12 cellular contexts compared by ENCODE assay signal in the genomic region with DNA sequence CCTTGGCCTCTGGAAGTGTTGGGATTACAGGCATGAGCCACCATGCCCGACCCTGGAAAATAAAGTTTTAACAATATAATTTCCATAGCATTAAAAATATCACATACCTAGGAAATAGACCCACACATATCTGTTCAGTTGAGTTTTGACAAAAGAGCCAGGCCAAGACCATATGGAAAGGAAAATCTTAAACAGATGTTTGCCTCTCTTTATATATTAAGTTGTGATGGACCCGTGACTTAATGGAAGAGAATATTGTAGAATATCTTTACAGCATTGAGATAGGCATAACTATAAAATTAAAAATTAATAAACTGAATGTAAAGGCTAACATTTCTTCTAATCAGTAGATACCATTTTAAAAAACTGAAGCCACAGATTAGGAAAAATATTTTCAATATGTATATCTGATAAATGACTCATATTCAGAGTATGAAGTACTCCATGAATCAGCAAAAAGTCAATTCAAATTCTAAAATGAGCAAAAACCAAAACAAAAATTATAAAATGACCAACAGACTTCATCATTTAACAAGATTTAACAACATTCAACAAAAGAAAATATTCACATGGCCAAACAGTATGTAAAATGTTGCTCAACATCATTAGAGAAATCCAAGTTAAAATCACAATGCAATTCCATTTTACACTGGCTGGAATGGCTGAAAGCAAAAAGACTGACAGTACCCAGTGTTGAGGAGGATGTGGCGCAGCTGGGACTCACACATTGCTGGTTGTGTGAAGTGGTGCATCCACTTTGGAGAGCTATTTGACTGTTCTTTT. TPM values are rescaled to one million over a fixed set of nuclear protein-coding genes. Genes with fewer than 3 reads are reported as not detected.
DNase-seq lines count a peak whose midpoint lies in the region; ATAC-seq, FAIRE-seq and TF ChIP-seq lines count a peak whose summit lies in the region.
"Had no signal": no experiment of that assay in that cellular context is flagged by ENCODE, and none has a peak within 500 bp of the region (broad histone marks: within the 10 kb centered on the region; RNA-seq: fewer than 3 reads in every experiment).

No MANE protein-coding gene starts in this region.

- peak overlapping the region; percentile 75 for H3K27ac ChIP-seq in PC-3 (ENCODE audit: low read length)
- H3K27ac ChIP-seq in GM12878 (ENCODE audit: control insufficient read depth, insufficient read depth), result no peak overlapping the region
- H3K27ac ChIP-seq in osteoblast (ENCODE audit: low read depth, low read length), result peak overlapping the region; percentile 78
- H3K27ac ChIP-seq: right atrium auricular region had no signal

- no peak for TF ChIP-seq EP300 in GM12878 (IDR thresholded peaks at IDR 0.05; ENCODE audit: borderline replicate concordance in 1 of 2, control insufficient read depth in 1 of 2, low read depth in 2 of 2, low read length in 2 of 2)

- no peaks in the 10 kb centered on the region for H4K20me1 ChIP-seq in PC-3 (ENCODE audit: low read length)
- no peaks in the 10 kb centered on the region for H4K20me1 ChIP-seq in GM12878 (ENCODE audit: control insufficient read depth, insufficient read depth)
- H4K20me1 ChIP-seq in osteoblast (ENCODE audit: insufficient read depth, low read length), result no peaks in the 10 kb centered on the region

- H3K4me2 ChIP-seq in PC-3 (ENCODE audit: low read length), result 0 out of 2 replicates have a peak overlapping the region, but pooled peaks have one; percentile 31
- no peak overlapping the region for H3K4me2 ChIP-seq in GM12878 (ENCODE audit: control insufficient read depth, insufficient read depth)
- H3K4me2 ChIP-seq in osteoblast (ENCODE audit: insufficient read depth, low read length), result peak overlapping the region; percentile 24

- no peak for TF ChIP-seq POLR2A in GM12878 (IDR thresholded peaks at IDR 0.05; ENCODE audit: low read depth, low read length)

- H3K9me3 ChIP-seq in PC-3 (ENCODE audit: low read length), result no peaks in the 10 kb centered on the region
- no peaks in the 10 kb centered on the region for H3K9me3 ChIP-seq in GM12878 (replicated peaks; ENCODE audit: control insufficient read depth, insufficient read depth, low read length)
- no peaks in the 10 kb centered on the region for H3K9me3 ChIP-seq in osteoblast (ENCODE audit: low read depth, low read length)
- H3K9me3 ChIP-seq: right atrium auricular region had no signal

- H3K36me3 Mint-ChIP-seq in activated T-cell treated with anti-CD3 and anti-CD28 coated beads, Interleukin-2, amount 50 U/mL, for 72 hours (ENCODE audit: insufficient read depth in 2 of 2), result no peaks in the 10 kb centered on the region

- H3K36me3 ChIP-seq in PC-3 (ENCODE audit: low read depth, low read length) (no peaks in the 10 kb centered on the region), GM12878 (ENCODE audit: control insufficient read depth in 2 of 2, insufficient read depth in 2 of 2, low read length in 1 of 2) (no peaks in the 10 kb centered on the region), osteoblast (ENCODE audit: insufficient read depth, low read length) (no peaks in the 10 kb centered on the region)
- H3K36me3 ChIP-seq: right atrium auricular region had no signal

- no peak for FAIRE-seq in GM12878 (lab: Jason Lieb, UNC)

- H3K27me3 Mint-ChIP-seq in activated T-cell treated with anti-CD3 and anti-CD28 coated beads, Interleukin-2, amount 50 U/mL, for 72 hours (ENCODE audit: low read depth), result peaks cover 5% of the 10 kb centered on the region

- POLR2A ChIA-PET in PC-3 (lab: Charles Lee; ENCODE audit: unreplicated experiment), result interaction anchor here (0.6 kb wide), 1 partner anchor 399 kb away, joined by 13 read pairs; no protein-coding TSS in a partner anchor
- POLR2A ChIA-PET in GM12878 (lab: Charles Lee), result interaction anchor here (0.6 kb wide), 1 partner anchor 435 kb away, joined by 4 read pairs; no protein-coding TSS in a partner anchor

- RAD21 ChIA-PET in GM12878 (lab: Charles Lee; ENCODE audit: unreplicated experiment), result interaction anchor here (0.6 kb wide), 3 partner anchors 10 to 302 kb away, joined by 3 to 4 read pairs (median 3); no protein-coding TSS in a partner anchor

- H2AFZ ChIP-seq in PC-3 (ENCODE audit: low read length), result peak overlapping the region; percentile 68
- no peak overlapping the region for H2AFZ ChIP-seq in GM12878 (ENCODE audit: control insufficient read depth, low read depth, low read length)
- no peak overlapping the region for H2AFZ ChIP-seq in osteoblast (ENCODE audit: low read length)

- H3K27me3 ChIP-seq in PC-3 (ENCODE audit: low read length) (no peaks in the 10 kb centered on the region), GM12878 (replicated peaks in 1 of 2; ENCODE audit: control insufficient read depth in 2 of 2, insufficient read depth in 2 of 2, low read length in 1 of 2) (no peaks in the 10 kb centered on the region), osteoblast (ENCODE audit: insufficient read depth, low read length) (no peaks in the 10 kb centered on the region)
- H3K27me3 ChIP-seq: right atrium auricular region had no signal

- H3K4me3 Mint-ChIP-seq in activated T-cell treated with anti-CD3 and anti-CD28 coated beads, Interleukin-2, amount 50 U/mL, for 72 hours, result peak overlapping the region in 1 of 2 donors; percentile 21

- in situ Hi-C loops in GM12878 (cut with MboI), result loop anchor here (5.0 kb wide), 1 partner anchor 481 kb away; no protein-coding TSS in a partner anchor

- H3K4me1 ChIP-seq in PC-3 (ENCODE audit: insufficient read depth, low read length) (peaks cover 22% of the 10 kb centered on the region), GM12878 (ENCODE audit: control insufficient read depth, insufficient read depth, low read length) (peaks cover 9% of the 10 kb centered on the region), osteoblast (ENCODE audit: insufficient read depth, low read length) (peaks cover 25% of the 10 kb centered on the region)
- H3K4me1 ChIP-seq: right atrium auricular region had no signal

- WGBS in GM12878 (ENCODE audit: insufficient coverage, insufficient replicate concordance, low lambda C conversion rate, missing lambda C conversion rate), result 92% methylated on average over 3 of the region's 3 CpGs

- H3K9ac ChIP-seq in PC-3 (ENCODE audit: low read length) (no peak overlapping the region; the same call in 1 of the 2 replicates), GM12878 (ENCODE audit: control insufficient read depth, insufficient read depth, low read length) (no peak overlapping the region)

- no peaks in the 10 kb centered on the region for H3K9me3 Mint-ChIP-seq in activated T-cell treated with anti-CD3 and anti-CD28 coated beads, Interleukin-2, amount 50 U/mL, for 72 hours

- no TSS peak for BruUV-seq in PC-3 (replicated peaks; lab: Mats Ljungman, UMichigan)
- no TSS peak for BruUV-seq in GM12878 (replicated peaks; lab: Mats Ljungman, UMichigan)

- TF ChIP-seq CTCF in PC-3 (conservative IDR thresholded peaks at IDR 0.05; ENCODE audit: low read depth, low read length) (no peak), GM12878 (IDR thresholded peaks at IDR 0.05 in 2 of 3, conservative IDR thresholded peaks at IDR 0.05 in 1 of 3; ENCODE audit: control insufficient read depth in 2 of 3, extremely low read depth in 1 of 3, insufficient read depth in 1 of 3, low read depth in 3 of 3, low read length in 3 of 3) (no peak), osteoblast (IDR thresholded peaks at IDR 0.05; ENCODE audit: extremely low read depth, low read depth, low read length) (no peak)

- H3F3A ChIP-seq in PC-3 (ENCODE audit: low read length, unreplicated experiment), result no peaks in the 10 kb centered on the region

- no peaks in the 10 kb centered on the region for H3K9me2 ChIP-seq in PC-3 (replicated peaks; ENCODE audit: low read length)

- peak overlapping the region; percentile 12 for H3K27ac Mint-ChIP-seq in activated T-cell treated with anti-CD3 and anti-CD28 coated beads, Interleukin-2, amount 50 U/mL, for 72 hours

- H3K4me3 ChIP-seq in PC-3 (ENCODE audit: low read length), result no peak overlapping the region
- H3K4me3 ChIP-seq in GM12878, result no peak overlapping the region
- H3K4me3 ChIP-seq in osteoblast (ENCODE audit: insufficient read depth, low read length), result no peak overlapping the region
- H3K4me3 ChIP-seq: right atrium auricular region had no signal

- no peaks in the 10 kb centered on the region for H3K79me2 ChIP-seq in PC-3 (ENCODE audit: low read length)
- no peaks in the 10 kb centered on the region for H3K79me2 ChIP-seq in GM12878 (ENCODE audit: control insufficient read depth, insufficient read depth, low read length)
- H3K79me2 ChIP-seq in osteoblast (ENCODE audit: insufficient read depth, low read length), result no peaks in the 10 kb centered on the region

- SMC1A ChIA-PET in GM12878 (lab: Charles Lee; ENCODE audit: uncharacterized antibody, unreplicated experiment), result interaction anchor here (0.6 to 1.8 kb wide), 3 partner anchors 73 to 578 kb away, joined by 3 to 4 read pairs (median 4); no protein-coding TSS in a partner anchor

- ATAC-seq in activated T-cell treated with anti-CD3 and anti-CD28 coated beads, Interleukin-2, amount 50 U/mL, for 72 hours (replicated peaks in 1 of 2), result peak in 1 of 2 donors; percentile 27
- no peak for ATAC-seq in PC-3
- no peak for ATAC-seq in GM12878

- peak in 1 of 2 donors; percentile 36 for DNase-seq in activated T-cell treated with anti-CD3 and anti-CD28 coated beads, Interleukin-2, amount 50 U/mL, for 72 hours
- no peak for DNase-seq in activated T-cell treated with anti-CD3 and anti-CD28 coated beads, Interleukin-2, amount 50 U/mL, for 1 hour
- DNase-seq in PC-3 (peak; percentile 41), GM12878 (ENCODE audit: low read depth, low spot score) (no peak), osteoblast (ENCODE audit: insufficient read length, low spot score, missing footprints) (peak; percentile 89), cerebellar cortex (ENCODE audit: low spot score) (no peak), NCI-H1092 treated with DMSO at 0.1 percent for 48 hours (lab: John Stamatoyannopoulos, UW) (no peak), NCI-H2029 (lab: John Stamatoyannopoulos, UW) (no peak)
- DNase-seq: activated CD8-positive, alpha-beta memory T cell treated with anti-CD3 and anti-CD28 coated beads for 24 hours; C1 segment of cervical spinal cord; NCI-H1694 had no signal

- intact Hi-C loops in PC-3 (cut with micrococcal nuclease), result no loop called here
- intact Hi-C loops in GM12878 (cut with micrococcal nuclease; ENCODE audit: unreplicated experiment), result loop anchor here (5.0 kb wide), 1 partner anchor 761 kb away; no protein-coding TSS in a partner anchor

- TF ChIP-seq RAD21 in GM12878 (IDR thresholded peaks at IDR 0.05; ENCODE audit: insufficient read depth, low read depth, low read length), result no peak

- CTCF ChIA-PET in PC-3 (lab: Charles Lee) (no interaction called here), GM12878 (lab: Yijun Ruan, JAX) (interaction anchor here (0.6 to 3.6 kb wide), 6 partner anchors 86 to 761 kb away, joined by 3 to 96 read pairs (median 6); no protein-coding TSS in a partner anchor)

- peaks cover 47% of the 10 kb centered on the region for H3K4me1 Mint-ChIP-seq in activated T-cell treated with anti-CD3 and anti-CD28 coated beads, Interleukin-2, amount 50 U/mL, for 72 hours (ENCODE audit: low read depth)

RNA-seq across cellular contexts. Expression of a gene that starts 43.3 kb away (rescaled TPM):
- 10 to 100 TPM; 20.7 to 23.9 TPM for total RNA-seq in activated T-cell treated with anti-CD3 and anti-CD28 coated beads, Interleukin-2, amount 50 U/mL, for 72 hours
- total RNA-seq in PC-3 (2014; rRNA removed) (2.8 and 3.0 TPM in 2 replicates), GM12878 (2014; rRNA removed) (2.9 and 4.5 TPM in 2 replicates), GM12878 (2014; rRNA removed; fragmentation: Illumina TruSeq; extraction: Trizol) (12.5 and 13.0 TPM in 2 replicates), GM12878 (2021) (14.3 and 15.4 TPM in 2 replicates), osteoblast (6.2 and 7.2 TPM in 2 replicates)
- 2.8 TPM in 2 replicates for total RNA-seq in GM12878 (2013; cell fraction: nucleolus; rRNA removed)
- 2.7 TPM for polyA plus RNA-seq in GM12878 (2011; ENCODE audit: low read depth)
- polyA plus RNA-seq in GM12878 (2011; rRNA removed) (14.6 and 29.1 TPM in 2 replicates), GM12878 (2014; fragmentation: Illumina TruSeq; extraction: Trizol) (9.4 and 10.9 TPM in 2 replicates), GM12878 (2014; fragmentation: Nextera tagmentation; extraction: Ambion mirVana) (10 to 100 TPM; 38.0 to 41.9 TPM), GM12878 (2014; rRNA removed) (5.6 and 6.3 TPM in 2 replicates), GM12878 (2016; fragmentation: Nextera tagmentation; extraction: Ambion mirVana) (10 to 100 TPM; 40.0 to 44.3 TPM)
- polyA plus RNA-seq in GM12878 (2011; cell fraction: cytosol; rRNA removed), result 3.2 and 4.5 TPM in 2 replicates
- polyA plus RNA-seq in GM12878 (2011; cell fraction: nucleus; rRNA removed), result 2.4 and 2.8 TPM in 2 replicates
- polyA plus RNA-seq in GM12878 (2012), result 10.3 and 12.4 TPM in 2 replicates
- 1.9 and 2.2 TPM in 2 replicates for polyA minus RNA-seq in GM12878 (2011; rRNA and poly(A)+ RNA removed)
- 0.52 and 1.1 TPM in 2 replicates for polyA minus RNA-seq in GM12878 (2011; cell fraction: cytosol; rRNA and poly(A)+ RNA removed)
- polyA minus RNA-seq in GM12878 (2011; cell fraction: nucleus; rRNA and poly(A)+ RNA removed), result 0.48 and 0.57 TPM in 2 replicates

RNA-seq across cellular contexts. Expression of a gene that starts 43.4 kb away (rescaled TPM):
- 1 to 10 TPM; 6.0 to 8.6 TPM for total RNA-seq in activated T-cell treated with anti-CD3 and anti-CD28 coated beads, Interleukin-2, amount 50 U/mL, for 72 hours
- total RNA-seq in PC-3 (2014; rRNA removed), result 3.9 and 5.0 TPM in 2 replicates
- total RNA-seq in GM12878 (2013; cell fraction: nucleolus; rRNA removed), result 8.0 and 8.3 TPM in 2 replicates
- 2.6 and 3.1 TPM in 2 replicates for total RNA-seq in GM12878 (2014; rRNA removed)
- total RNA-seq in GM12878 (2014; rRNA removed; fragmentation: Illumina TruSeq; extraction: Trizol), result 2.0 and 2.2 TPM in 2 replicates
- 1.6 and 1.7 TPM in 2 replicates for total RNA-seq in GM12878 (2021)
- polyA plus RNA-seq in GM12878 (2011; ENCODE audit: low read depth), result 0.54 TPM
- 2.9 and 4.1 TPM in 2 replicates for polyA plus RNA-seq in GM12878 (2011; rRNA removed)
- 1.3 and 1.5 TPM in 2 replicates for polyA plus RNA-seq in GM12878 (2011; cell fraction: cytosol; rRNA removed)
- 2.5 and 2.8 TPM in 2 replicates for polyA plus RNA-seq in GM12878 (2011; cell fraction: nucleus; rRNA removed)
- 0.62 and 0.98 TPM in 2 replicates for polyA plus RNA-seq in GM12878 (2012)
- 1.8 and 1.9 TPM in 2 replicates for polyA plus RNA-seq in GM12878 (2014; fragmentation: Illumina TruSeq; extraction: Trizol)
- under 1 TPM; 0.76 to 0.88 TPM for polyA plus RNA-seq in GM12878 (2014; fragmentation: Nextera tagmentation; extraction: Ambion mirVana)
- 1.4 and 2.2 TPM in 2 replicates for polyA plus RNA-seq in GM12878 (2014; rRNA removed)
- polyA plus RNA-seq in GM12878 (2016; fragmentation: Nextera tagmentation; extraction: Ambion mirVana), result 1 to 10 TPM; 2.7 TPM
- polyA minus RNA-seq in GM12878 (2011; rRNA and poly(A)+ RNA removed), result 1.8 and 2.9 TPM in 2 replicates
- 0.94 and 1.4 TPM in 2 replicates for polyA minus RNA-seq in GM12878 (2011; cell fraction: cytosol; rRNA and poly(A)+ RNA removed)
- 2.1 and 3.2 TPM in 2 replicates for polyA minus RNA-seq in GM12878 (2011; cell fraction: nucleus; rRNA and poly(A)+ RNA removed)
- total RNA-seq in osteoblast, result 33.7 and 35.1 TPM in 2 replicates

Comparison
In these comparisons a context has a peak if more than half of its experiments do, and no peak if none do; other contexts are left out.
1. DNase-seq: peak in PC-3 (single experiment) and osteoblast (single experiment); none in activated T-cell treated with anti-CD3 and anti-CD28 coated beads, Interleukin-2, amount 50 U/mL, for 1 hour (single experiment), GM12878 (single experiment), cerebellar cortex (single experiment), NCI-H1092 treated with DMSO at 0.1 percent for 48 hours (single experiment) and NCI-H2029 (single experiment).